Comparison of ENCODE assay signal across 26 cellular contexts in the genomic region with DNA sequence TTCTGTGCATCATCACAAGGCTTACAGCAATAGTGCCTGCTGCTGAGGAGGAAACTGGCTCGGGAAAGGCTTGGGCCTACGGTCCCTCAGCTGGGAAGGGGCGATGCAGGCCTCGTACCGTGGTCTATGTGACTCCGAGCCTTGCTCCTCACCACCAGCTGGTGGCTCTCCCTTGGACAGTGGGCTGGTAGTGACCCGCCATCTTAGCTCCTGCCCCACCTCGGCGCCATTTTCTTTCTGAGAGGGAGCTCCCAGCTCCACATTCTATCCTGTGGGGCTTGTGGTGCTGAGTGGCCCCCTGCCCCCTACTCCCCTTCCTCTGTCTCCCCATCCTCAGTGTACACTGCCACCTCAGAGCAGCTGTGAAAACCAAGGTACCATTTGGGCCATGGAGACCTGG.
DNase-seq lines count a peak whose midpoint lies in the region; ATAC-seq, FAIRE-seq and TF ChIP-seq lines count a peak whose summit lies in the region.
"Had no signal": no experiment of that assay in that cellular context is flagged by ENCODE, and none has a peak within 500 bp of the region (broad histone marks: within the 10 kb centered on the region; RNA-seq: fewer than 3 reads in every experiment).

No MANE protein-coding gene starts in this region.

- H3K14ac ChIP-seq in H1 (ENCODE audit: insufficient read length) (no peak overlapping the region), neuronal stem cell (ENCODE audit: low read length) (no peak overlapping the region)

- TF ChIP-seq RAD21 in K562 (CRISPR knock-in tag; conservative IDR thresholded peaks at IDR 0.05 in 1 of 2, IDR thresholded peaks at IDR 0.05 in 1 of 2): no peak
- TF ChIP-seq RAD21 in H1 (IDR thresholded peaks at IDR 0.05 in 1 of 2, conservative IDR thresholded peaks at IDR 0.05 in 1 of 2; ENCODE audit: low read depth in 2 of 2, low read length in 2 of 2): no peak

- no peak overlapping the region for H2BK12ac ChIP-seq in H1 (ENCODE audit: low read depth, low read length)
- H2BK12ac ChIP-seq in neuronal stem cell (ENCODE audit: low read length): no peak overlapping the region

- TF ChIP-seq EP300 in K562 (IDR thresholded peaks at IDR 0.05; ENCODE audit: low read length) (no peak), H1 (IDR thresholded peaks at IDR 0.05; ENCODE audit: borderline replicate concordance in 1 of 2, low read depth in 2 of 2, low read length in 2 of 2) (no peak), upper lobe of left lung (IDR thresholded peaks at IDR 0.05) (no peak)

- H3K9ac ChIP-seq in K562 (ENCODE audit: insufficient read depth in 1 of 2, low read depth in 2 of 2, low read length in 2 of 2) (no peak overlapping the region), H1 (replicated peaks in 1 of 4; ENCODE audit: extremely low read depth in 1 of 4, low read depth in 3 of 4, low read length in 3 of 4) (no peak overlapping the region), neuronal stem cell (ENCODE audit: low read depth, low read length, poor library complexity) (no peak overlapping the region)
- H3K9ac ChIP-seq: BLaER1 had no signal

- POLR2A ChIA-PET in K562 (lab: Yijun Ruan, JAX): interaction anchor here (0.6 kb wide), 1 partner anchor 75 kb away, joined by 3 read pairs; no protein-coding TSS in a partner anchor
- POLR2A ChIA-PET in H1 (lab: Charles Lee; ENCODE audit: partially characterized antibody): no interaction called here

- H3K9me3 ChIP-seq in K562 (replicated peaks; ENCODE audit: control insufficient read depth, insufficient read depth, low read depth, low read length) (no peaks in the 10 kb centered on the region), H1 (ENCODE audit: insufficient read depth in 2 of 2, low read depth in 1 of 2, low read length in 1 of 2) (peaks cover 4 to 6% of the 10 kb centered on the region in 2 experiments; a peak in 1 of 4 replicates), neuronal stem cell (replicated peaks in 1 of 2; ENCODE audit: control insufficient read depth in 2 of 2, insufficient read depth in 1 of 2, low read depth in 1 of 2, low read length in 2 of 2) (peaks cover 3 to 10% of the 10 kb centered on the region in 2 donors), upper lobe of left lung (no peaks in the 10 kb centered on the region)
- H3K9me3 ChIP-seq: BE2C had no signal

- H3K4me1 ChIP-seq in K562 (replicated peaks in 1 of 2; ENCODE audit: control insufficient read depth in 2 of 2, insufficient read depth in 2 of 2, low read length in 2 of 2): peaks cover 0 to 10% of the 10 kb centered on the region in 2 experiments; a peak in 2 of 5 replicates
- H3K4me1 ChIP-seq in H1 (replicated peaks in 1 of 4; ENCODE audit: control insufficient read depth in 3 of 4, insufficient read depth in 4 of 4, low read length in 3 of 4): peaks cover 0 to 7% (median 0%) of the 10 kb centered on the region in 4 experiments; a peak in 2 of 7 replicates
- peaks cover 11 to 16% of the 10 kb centered on the region in 2 donors for H3K4me1 ChIP-seq in neuronal stem cell (ENCODE audit: control insufficient read depth in 2 of 2, insufficient read depth in 1 of 2, low read depth in 1 of 2, low read length in 2 of 2)
- H3K4me1 ChIP-seq in upper lobe of left lung: peaks cover 0 to 10% (median 2%) of the 10 kb centered on the region in 4 donors
- H3K4me1 ChIP-seq: BLaER1 had no signal

- H2BK20ac ChIP-seq in H1 (ENCODE audit: low read length): no peak overlapping the region

- H4K5ac ChIP-seq in H1 (ENCODE audit: insufficient read length, low read depth, low read length): no peak overlapping the region

- H3K56ac ChIP-seq in H1 (replicated peaks; ENCODE audit: insufficient read length, low read depth, low read length): no peak overlapping the region

- H3K4me3 ChIP-seq in K562 (no peak overlapping the region), H1 (ENCODE audit: extremely low read depth in 1 of 4, insufficient read depth in 2 of 4, low read depth in 3 of 4, low read length in 4 of 4) (no peak overlapping the region), neuronal stem cell (ENCODE audit: low read length in 2 of 2) (no peak overlapping the region), upper lobe of left lung (no peak overlapping the region)
- H3K4me3 ChIP-seq: BLaER1, GM12878 had no signal

- in situ Hi-C loops in K562 (cut with MboI): no loop called here

- peak overlapping the region; percentile 29; the same call in 1 of the 2 replicates for H4K8ac ChIP-seq in H1 (ENCODE audit: extremely low read depth, insufficient read depth, low read length)
- no peak overlapping the region for H4K8ac ChIP-seq in neuronal stem cell (ENCODE audit: low read depth, low read length)

- CTCF ChIA-PET in K562 (lab: Yijun Ruan, JAX; ENCODE audit: low intra/inter-chr PET ratio) (no interaction called here), H1 (lab: Charles Lee; ENCODE audit: partially characterized antibody) (interaction anchor here (0.6 to 11.0 kb wide), 11 partner anchors 8 to 135 kb away, joined by 3 to 148 read pairs (median 3); no protein-coding TSS in a partner anchor)

- WGBS in K562 (ENCODE audit: insufficient coverage, low coverage, missing lambda C conversion rate): 26% methylated on average over 9 of the region's 9 CpGs
- 99% methylated on average over 9 of the region's 9 CpGs; no CpG with 5 or more reads in 1 of the 2 experiments for WGBS in H1 (ENCODE audit: extremely low coverage in 1 of 2, insufficient coverage in 1 of 2, insufficient read length in 1 of 2, insufficient replicate concordance in 2 of 2, low coverage in 1 of 2, low lambda C conversion rate in 2 of 2, missing lambda C conversion rate in 1 of 2), 2 experiments
- WGBS in neuronal stem cell (ENCODE audit: extremely low coverage in 2 of 2, insufficient read length in 2 of 2, insufficient replicate concordance in 1 of 2), 2 donors: no CpG with 5 or more reads among the region's 9 CpGs
- 96 to 99% methylated on average over 8 to 9 of the region's 9 CpGs for WGBS in upper lobe of left lung, 2 donors

- H4K91ac ChIP-seq in H1 (replicated peaks; ENCODE audit: insufficient read length, low read length): no peak overlapping the region
- peak overlapping the region; percentile 22 for H4K91ac ChIP-seq in neuronal stem cell (ENCODE audit: low read depth, low read length, poor library complexity)

- intact Hi-C loops in K562 (cut with micrococcal nuclease): no loop called here

- H3K27me3 ChIP-seq in K562 (ENCODE audit: control insufficient read depth in 2 of 2, insufficient read depth in 2 of 2, low read length in 2 of 2): peaks cover 14 to 56% of the 10 kb centered on the region in 2 experiments; a peak in 4 of 5 replicates
- H3K27me3 ChIP-seq in H1 (replicated peaks in 1 of 4; ENCODE audit: control insufficient read depth in 3 of 4, extremely low read depth in 1 of 4, insufficient read depth in 3 of 4, low read length in 3 of 4): no peaks in the 10 kb centered on the region
- no peaks in the 10 kb centered on the region for H3K27me3 ChIP-seq in neuronal stem cell (ENCODE audit: control insufficient read depth in 3 of 3, insufficient read depth in 3 of 3, low read depth in 1 of 3, low read length in 3 of 3)
- no peaks in the 10 kb centered on the region for H3K27me3 ChIP-seq in upper lobe of left lung
- H3K27me3 ChIP-seq: BE2C, BLaER1 had no signal

- no peaks in the 10 kb centered on the region for H3K23me2 ChIP-seq in H1 (ENCODE audit: low read depth, low read length)

- TF ChIP-seq CTCF in K562 (IDR thresholded peaks at IDR 0.05 in 2 of 3, conservative IDR thresholded peaks at IDR 0.05 in 1 of 3; ENCODE audit: insufficient read depth in 2 of 3, low read depth in 1 of 3, low read length in 3 of 3) (no peak), H1 (IDR thresholded peaks at IDR 0.05; ENCODE audit: control extremely low read depth in 1 of 3, insufficient read depth in 1 of 3, low read depth in 1 of 3, low read length in 3 of 3) (no peak), upper lobe of left lung (IDR thresholded peaks at IDR 0.05) (no peak)

- H3K27ac ChIP-seq in K562 (ENCODE audit: extremely low read depth, low read depth, low read length) (no peak overlapping the region), H1 (ENCODE audit: low read depth, low read length) (no peak overlapping the region), neuronal stem cell (replicated peaks; ENCODE audit: low read length) (no peak overlapping the region), upper lobe of left lung (no peak overlapping the region)
- H3K27ac ChIP-seq: BLaER1 had no signal

- H3K36me3 ChIP-seq in K562 (ENCODE audit: control insufficient read depth, insufficient read depth, low read length) (no peaks in the 10 kb centered on the region), H1 (ENCODE audit: control insufficient read depth in 2 of 4, insufficient read depth in 4 of 4, low read length in 3 of 4) (no peaks in the 10 kb centered on the region; a peak in 1 of 8 replicates), neuronal stem cell (replicated peaks in 1 of 2; ENCODE audit: control insufficient read depth in 2 of 2, insufficient read depth in 2 of 2, low read length in 2 of 2) (peaks cover 0 to 4% of the 10 kb centered on the region in 2 donors), upper lobe of left lung (peaks cover 0 to 14% (median 8%) of the 10 kb centered on the region in 4 donors)
- H3K36me3 ChIP-seq: BE2C, BLaER1 had no signal

- no peak overlapping the region for H2BK5ac ChIP-seq in H1 (ENCODE audit: low read depth, low read length)
- H2BK5ac ChIP-seq in neuronal stem cell (ENCODE audit: low read length): no peak overlapping the region

- H3K18ac ChIP-seq in H1 (ENCODE audit: extremely low read depth, low read length): no peak overlapping the region
- peak overlapping the region; percentile 42 for H3K18ac ChIP-seq in neuronal stem cell (ENCODE audit: low read length)

- H4K20me1 ChIP-seq in K562 (replicated peaks; ENCODE audit: control insufficient read depth, insufficient read depth, low read length) (no peaks in the 10 kb centered on the region), H1 (replicated peaks in 1 of 2; ENCODE audit: control insufficient read depth in 1 of 2, insufficient read depth in 2 of 2, low read length in 2 of 2) (no peaks in the 10 kb centered on the region)
- H4K20me1 ChIP-seq: BLaER1 had no signal

- DNase-seq in K562 (ENCODE audit: extremely low read depth in 1 of 4, low spot score in 3 of 4) (no peak), H1 (ENCODE audit: low read depth in 1 of 2, low spot score in 2 of 2) (no peak), neuronal stem cell (ENCODE audit: low spot score) (no peak), NCI-H510A treated with DMSO at 0.1 percent for 48 hours (lab: John Stamatoyannopoulos, UW) (no peak), upper lobe of left lung (no peak)
- DNase-seq: 8988T; ACHN; BE2C; C1 segment of cervical spinal cord; CD4-positive, alpha-beta memory T cell; CD4-positive, CD25-positive, alpha-beta regulatory T cell; CD8-positive, alpha-beta memory T cell; COR-L47; DMS 273 treated with DMSO at 0.1 percent for 48 hours; DMS153; DMS53; DMS79; DND-41; EL; GDM1 had no signal

- H3K23ac ChIP-seq in H1 (ENCODE audit: insufficient read length): no peak overlapping the region
- no peak overlapping the region for H3K23ac ChIP-seq in neuronal stem cell (ENCODE audit: low read depth, low read length, poor library complexity)

- H2AK5ac ChIP-seq in H1 (ENCODE audit: low read depth, low read length) (no peak overlapping the region), neuronal stem cell (ENCODE audit: low read depth, low read length) (peak overlapping the region; percentile 64)

- H2AFZ ChIP-seq in K562 (ENCODE audit: low read depth, low read length): peak overlapping the region; percentile 32; the same call in 1 of the 2 replicates
- no peak overlapping the region for H2AFZ ChIP-seq in H1 (ENCODE audit: low read length)
- no peak overlapping the region for H2AFZ ChIP-seq in neuronal stem cell (ENCODE audit: low read length)

- no TSS peak for BruUV-seq in K562 (replicated peaks; lab: Mats Ljungman, UMichigan)

- H3K4me2 ChIP-seq in K562 (ENCODE audit: insufficient read depth, low read length) (no peak overlapping the region), H1 (ENCODE audit: insufficient read depth in 1 of 2, low read depth in 2 of 2, low read length in 2 of 2) (no peak overlapping the region), neuronal stem cell (ENCODE audit: insufficient read depth, low read length, poor library complexity, severe bottlenecking) (no peak overlapping the region)
- H3K4me2 ChIP-seq: BLaER1 had no signal

- ATAC-seq in K562: peak; percentile 17; the same call in 2 of the 3 replicates
- no peak for ATAC-seq in upper lobe of left lung (ENCODE audit: low FRiP score in 2 of 2)
- ATAC-seq: GM12878 had no signal

- peaks cover 5% of the 10 kb centered on the region for H3K9me1 ChIP-seq in K562 (ENCODE audit: control insufficient read depth, insufficient read depth, low read length)

- H2BK15ac ChIP-seq in H1 (ENCODE audit: low read length) (no peak overlapping the region), neuronal stem cell (ENCODE audit: low read length) (peak overlapping the region; percentile 15)

- TF ChIP-seq POLR2A in K562 (conservative IDR thresholded peaks at IDR 0.05) (no peak), H1 (IDR thresholded peaks at IDR 0.05; ENCODE audit: control extremely low read depth in 1 of 2, low read depth in 2 of 2, low read length in 2 of 2) (no peak), upper lobe of left lung (IDR thresholded peaks at IDR 0.05) (no peak)

- H3K79me2 ChIP-seq in K562 (ENCODE audit: control insufficient read depth, insufficient read depth, low read length) (no peaks in the 10 kb centered on the region), H1 (ENCODE audit: control insufficient read depth in 1 of 2, insufficient read depth in 2 of 2, low read length in 2 of 2) (no peaks in the 10 kb centered on the region)

- H3K79me1 ChIP-seq in H1 (ENCODE audit: low read depth, low read length) (no peaks in the 10 kb centered on the region), neuronal stem cell (ENCODE audit: low read depth, low read length) (no peaks in the 10 kb centered on the region)

- H3K4ac ChIP-seq in H1 (replicated peaks; ENCODE audit: insufficient read length, low read depth, low read length) (no peak overlapping the region), neuronal stem cell (ENCODE audit: low read length) (no peak overlapping the region)

- H2BK120ac ChIP-seq in H1 (replicated peaks; ENCODE audit: low read depth, low read length) (no peak overlapping the region), neuronal stem cell (ENCODE audit: low read depth, low read length) (peak overlapping the region; percentile 51)

- FAIRE-seq in K562 (lab: Jason Lieb, UNC) (no peak), H1 (lab: Jason Lieb, UNC) (no peak)
- FAIRE-seq: A204.1, GM12878, GM12892, GM18507, GM19239 had no signal
